ENCODE assay signal across 1 cellular context in genomic region chr12:124993568-124994434, GRCh38.
A peak's percentile ranks its signal among the peaks of the same experiment; 100 is the strongest.
TF ChIP-seq lines count a peak whose summit lies in the region.

Gene BRI3BP, plus strand, starts transcription at chr12:124993645. Its CDS starts 146 bp downstream, at chr12:124993791.

TF ChIP-seq in HepG2, 621 proteins besides CTCF, POLR2A, EP300 and RAD21 (continued from another document and continues in another):
- TF ChIP-seq ZNF407 (CRISPR knock-in tag; IDR thresholded peaks at IDR 0.05; ENCODE audit: not compliant biosample characterization) (no peak), ZNF800 (CRISPR knock-in tag; IDR thresholded peaks at IDR 0.05) (peak; percentile 74; the same call in 1 of the 2 replicates), ZXDC (CRISPR knock-in tag; IDR thresholded peaks at IDR 0.05) (peak; percentile 28; the same call in 1 of the 2 replicates), KLF9 (CRISPR knock-in tag; IDR thresholded peaks at IDR 0.05; ENCODE audit: low read depth) (no peak), FOXM1 (CRISPR knock-in tag; IDR thresholded peaks at IDR 0.05) (no peak), ZNF503 (CRISPR knock-in tag; IDR thresholded peaks at IDR 0.05) (no peak), ATF4 (CRISPR knock-in tag; IDR thresholded peaks at IDR 0.05) (no peak), ZNF367 (CRISPR knock-in tag; IDR thresholded peaks at IDR 0.05; ENCODE audit: borderline replicate concordance) (no peak), ZBTB39 (CRISPR knock-in tag; IDR thresholded peaks at IDR 0.05) (no peak), MTA1 (CRISPR knock-in tag; IDR thresholded peaks at IDR 0.05; ENCODE audit: borderline replicate concordance) (no peak), THAP11 (CRISPR knock-in tag; IDR thresholded peaks at IDR 0.05) (no peak), RAD51 (IDR thresholded peaks at IDR 0.05; ENCODE audit: borderline replicate concordance) (no peak), RARG (CRISPR knock-in tag; IDR thresholded peaks at IDR 0.05; ENCODE audit: low read depth) (no peak), BRCA1 (CRISPR knock-in tag; IDR thresholded peaks at IDR 0.05) (no peak), TAF1 (CRISPR knock-in tag; IDR thresholded peaks at IDR 0.05) (0 out of 2 replicates have a peak, but pooled peaks have one; percentile 34), GATA4 (IDR thresholded peaks at IDR 0.05; ENCODE audit: borderline replicate concordance, low read depth) (no peak), CENPX (CRISPR knock-in tag; IDR thresholded peaks at IDR 0.05) (no peak), ZNF256 (CRISPR knock-in tag; conservative IDR thresholded peaks at IDR 0.05) (no peak), PBX2 (CRISPR knock-in tag; IDR thresholded peaks at IDR 0.05) (no peak), HOXA3 (CRISPR knock-in tag; IDR thresholded peaks at IDR 0.05) (no peak), E2F5 (CRISPR knock-in tag; conservative IDR thresholded peaks at IDR 0.05) (no peak), NR2F6 (IDR thresholded peaks at IDR 0.05) (no peak), NR2F6 (CRISPR knock-in tag; IDR thresholded peaks at IDR 0.05) (no peak), ZBTB10 (CRISPR knock-in tag; IDR thresholded peaks at IDR 0.05; ENCODE audit: borderline replicate concordance) (no peak), ZNF790 (CRISPR knock-in tag; IDR thresholded peaks at IDR 0.05; ENCODE audit: borderline replicate concordance) (peak; percentile 36; the same call in 1 of the 2 replicates), SALL1 (CRISPR knock-in tag; IDR thresholded peaks at IDR 0.05) (peak; percentile 51; the same call in 1 of the 2 replicates), ZNF879 (CRISPR knock-in tag; IDR thresholded peaks at IDR 0.05) (no peak)
